17 cellular contexts compared by ENCODE assay signal in genomic region chr18:70503060-70503459, GRCh38.
DNase-seq lines count a peak whose midpoint lies in the region; ATAC-seq, FAIRE-seq and TF ChIP-seq lines count a peak whose summit lies in the region.
"Had no signal": no experiment of that assay in that cellular context is flagged by ENCODE, and none has a peak within 500 bp of the region (broad histone marks: within the 10 kb centered on the region; RNA-seq: fewer than 3 reads in every experiment).

No MANE protein-coding gene starts in this region.

- no peaks in the 10 kb centered on the region for H3K9me1 ChIP-seq in IMR-90 (ENCODE audit: insufficient read depth, low read length)
- H3K9me1 ChIP-seq in K562 (ENCODE audit: control insufficient read depth, insufficient read depth, low read length) = no peaks in the 10 kb centered on the region

- BruUV-seq in HepG2 (replicated peaks; lab: Mats Ljungman, UMichigan) (no TSS peak), IMR-90 (replicated peaks; lab: Mats Ljungman, UMichigan) (no TSS peak), K562 (replicated peaks; lab: Mats Ljungman, UMichigan) (no TSS peak)

- no peak overlapping the region for H2AFZ ChIP-seq in HepG2 (ENCODE audit: low read length)
- H2AFZ ChIP-seq in IMR-90 (replicated peaks; ENCODE audit: low read length, poor library complexity) = no peak overlapping the region
- no peak overlapping the region for H2AFZ ChIP-seq in K562 (ENCODE audit: low read depth, low read length)

- H3K4me2 ChIP-seq in HepG2 (ENCODE audit: low read depth, low read length) = no peak overlapping the region
- H3K4me2 ChIP-seq in IMR-90 (ENCODE audit: low read depth, low read length) = no peak overlapping the region
- no peak overlapping the region for H3K4me2 ChIP-seq in K562 (ENCODE audit: insufficient read depth, low read length)
- H3K4me2 ChIP-seq: KMS-11 had no signal

- no peak overlapping the region for H3K4ac ChIP-seq in IMR-90 (ENCODE audit: low read depth, low read length)

- CTCF ChIA-PET in HepG2 (lab: Yijun Ruan, JAX; ENCODE audit: low intra/inter-chr PET ratio, low total read pairs) (no interaction called here), IMR-90 (lab: Yijun Ruan, JAX) (no interaction called here), K562 (lab: Yijun Ruan, JAX; ENCODE audit: low intra/inter-chr PET ratio) (no interaction called here)

- no peak overlapping the region for H4K8ac ChIP-seq in IMR-90 (ENCODE audit: low read depth in 2 of 2, low read length in 2 of 2)

- DNase-seq in HepG2 (ENCODE audit: low spot score) (no peak), right lobe of liver (no peak), IMR-90 (no peak), K562 (ENCODE audit: extremely low read depth in 1 of 4, low spot score in 3 of 4) (no peak), NCI-H345 (lab: John Stamatoyannopoulos, UW) (no peak), GM03348 (ENCODE audit: low spot score) (no peak)
- DNase-seq in stimulated activated CD4-positive, alpha-beta T cell treated with anti-CD3 and anti-CD28 coated beads, Interleukin-1b, Interleukin-23, amount 100 ng/mL, for 48 hours = no peak
- DNase-seq: AML-193; CD4-positive, alpha-beta memory T cell; DMS79 treated with DMSO at 0.1 percent for 48 hours; GF-D8 had no signal

- H3K9ac ChIP-seq in HepG2 (ENCODE audit: insufficient read depth, low read depth, low read length) (no peak overlapping the region), IMR-90 (ENCODE audit: low read depth, low read length) (no peak overlapping the region), K562 (ENCODE audit: insufficient read depth in 1 of 2, low read depth in 2 of 2, low read length in 2 of 2) (no peak overlapping the region)
- H3K9ac ChIP-seq: KMS-11 had no signal

- in situ Hi-C loops in HepG2 (cut with HindIII; ENCODE audit: extremely low pct_ligation_motif_present, low pct_unique_long_range_greater_than_20kb) = no loop called here
- in situ Hi-C loops in IMR-90 (cut with MboI; ENCODE audit: low sequenced_read_pairs) = no loop called here
- in situ Hi-C loops in K562 (cut with MboI) = no loop called here

- H3K27ac ChIP-seq in HepG2 (ENCODE audit: extremely low read length, insufficient read depth, low read length) = no peak overlapping the region
- no peak overlapping the region for H3K27ac ChIP-seq in right lobe of liver
- no peak overlapping the region for H3K27ac ChIP-seq in IMR-90 (ENCODE audit: insufficient read depth, low read length)
- no peak overlapping the region for H3K27ac ChIP-seq in K562 (ENCODE audit: extremely low read depth, low read depth, low read length)
- H3K27ac ChIP-seq: C4-2B, KMS-11 had no signal

- FAIRE-seq in HepG2 (lab: Jason Lieb, UNC) (no peak), K562 (lab: Jason Lieb, UNC) (no peak)
- FAIRE-seq: GM12878, GM19239, HTR-8/SVneo had no signal

- no peak overlapping the region for H2BK20ac ChIP-seq in IMR-90 (ENCODE audit: low read depth, low read length)

- H4K20me1 ChIP-seq in HepG2 (ENCODE audit: insufficient read depth, low read length) = no peaks in the 10 kb centered on the region
- no peaks in the 10 kb centered on the region for H4K20me1 ChIP-seq in IMR-90 (ENCODE audit: insufficient read depth, low read length)
- no peaks in the 10 kb centered on the region for H4K20me1 ChIP-seq in K562 (replicated peaks; ENCODE audit: control insufficient read depth, insufficient read depth, low read length)

- no peak overlapping the region for H3K14ac ChIP-seq in IMR-90 (replicated peaks; ENCODE audit: low read depth, low read length)

- no peak overlapping the region for H4K5ac ChIP-seq in IMR-90 (ENCODE audit: low read depth, low read length)

- H3K36me3 ChIP-seq in HepG2 (replicated peaks in 1 of 2; ENCODE audit: control insufficient read depth in 1 of 2, insufficient read depth in 2 of 2, low read length in 2 of 2) = no peaks in the 10 kb centered on the region
- H3K36me3 ChIP-seq in right lobe of liver = no peaks in the 10 kb centered on the region
- H3K36me3 ChIP-seq in IMR-90 (ENCODE audit: control insufficient read depth, insufficient read depth, low read length) = no peaks in the 10 kb centered on the region
- no peaks in the 10 kb centered on the region for H3K36me3 ChIP-seq in K562 (ENCODE audit: control insufficient read depth, insufficient read depth, low read length)
- H3K36me3 ChIP-seq: HAP-1 had no signal

- POLR2A ChIA-PET in HepG2 (lab: Yijun Ruan, JAX) (no interaction called here), IMR-90 (lab: Charles Lee; ENCODE audit: unreplicated experiment) (no interaction called here), K562 (lab: Yijun Ruan, JAX) (no interaction called here)

- no peak overlapping the region for H4K91ac ChIP-seq in IMR-90 (ENCODE audit: insufficient read depth, low read depth, low read length)

- H3K18ac ChIP-seq in IMR-90 (ENCODE audit: low read depth, low read length) = no peak overlapping the region

- TF ChIP-seq POLR2A in HepG2 (IDR thresholded peaks at IDR 0.05; ENCODE audit: insufficient read depth in 1 of 2, low read depth in 2 of 2, low read length in 2 of 2) (no peak), right lobe of liver (IDR thresholded peaks at IDR 0.05) (no peak), IMR-90 (IDR thresholded peaks at IDR 0.05; ENCODE audit: low read depth, low read length) (no peak), K562 (conservative IDR thresholded peaks at IDR 0.05) (no peak)

- TF ChIP-seq EP300 in HepG2 (IDR thresholded peaks at IDR 0.05; ENCODE audit: low read depth in 2 of 2, low read length in 2 of 2) (no peak), HepG2 (CRISPR knock-in tag; IDR thresholded peaks at IDR 0.05; ENCODE audit: borderline replicate concordance) (no peak), K562 (IDR thresholded peaks at IDR 0.05; ENCODE audit: low read length) (no peak)

- no peaks in the 10 kb centered on the region; a peak in 1 of 5 replicates for H3K27me3 ChIP-seq in HepG2 (ENCODE audit: control insufficient read depth in 1 of 2, insufficient read depth in 2 of 2, low read length in 2 of 2)
- no peaks in the 10 kb centered on the region for H3K27me3 ChIP-seq in right lobe of liver
- H3K27me3 ChIP-seq in IMR-90 (ENCODE audit: control insufficient read depth, insufficient read depth, low read length) = no peaks in the 10 kb centered on the region; the same call in none of the 2 replicates
- no peaks in the 10 kb centered on the region for H3K27me3 ChIP-seq in K562 (ENCODE audit: control insufficient read depth in 2 of 2, insufficient read depth in 2 of 2, low read length in 2 of 2)

- TF ChIP-seq RAD21 in HepG2 (CRISPR knock-in tag; IDR thresholded peaks at IDR 0.05) (no peak), IMR-90 (IDR thresholded peaks at IDR 0.05; ENCODE audit: low read length) (no peak), K562 (CRISPR knock-in tag; conservative IDR thresholded peaks at IDR 0.05 in 1 of 2, IDR thresholded peaks at IDR 0.05 in 1 of 2) (no peak)

- H2AK5ac ChIP-seq in IMR-90 (ENCODE audit: low read depth, low read length) = no peak overlapping the region

- H3K4me1 ChIP-seq in HepG2 (ENCODE audit: insufficient read depth, low read length) (no peaks in the 10 kb centered on the region), right lobe of liver (no peaks in the 10 kb centered on the region), IMR-90 (ENCODE audit: control insufficient read depth, insufficient read depth, low read length) (no peaks in the 10 kb centered on the region), K562 (replicated peaks in 1 of 2; ENCODE audit: control insufficient read depth in 2 of 2, insufficient read depth in 2 of 2, low read length in 2 of 2) (peaks cover 0 to 7% of the 10 kb centered on the region in 2 experiments; a peak in 2 of 5 replicates)
- H3K4me1 ChIP-seq: HAP-1 had no signal

- no peak overlapping the region for H3K56ac ChIP-seq in IMR-90 (ENCODE audit: extremely low read depth, insufficient read depth, low read length)

- dilution Hi-C loops in IMR-90 (cut with HindIII; ENCODE audit: low sequenced_read_pairs, unreplicated experiment) = no loop called here

- TF ChIP-seq CTCF in HepG2 (CRISPR knock-in tag; IDR thresholded peaks at IDR 0.05) (no peak), right lobe of liver (IDR thresholded peaks at IDR 0.05) (no peak), IMR-90 (conservative IDR thresholded peaks at IDR 0.05; ENCODE audit: low read depth, low read length) (no peak), K562 (IDR thresholded peaks at IDR 0.05 in 2 of 3, conservative IDR thresholded peaks at IDR 0.05 in 1 of 3; ENCODE audit: insufficient read depth in 2 of 3, low read depth in 1 of 3, low read length in 3 of 3) (no peak)

- no peak overlapping the region for H2BK120ac ChIP-seq in IMR-90 (ENCODE audit: low read depth, low read length)

- H3K79me2 ChIP-seq in HepG2 (ENCODE audit: insufficient read depth, low read length) (no peaks in the 10 kb centered on the region), K562 (ENCODE audit: control insufficient read depth, insufficient read depth, low read length) (no peaks in the 10 kb centered on the region)

- no peak overlapping the region for H2BK15ac ChIP-seq in IMR-90 (ENCODE audit: low read depth, low read length)

- intact Hi-C loops in HepG2 (cut with micrococcal nuclease; ENCODE audit: unreplicated experiment) (no loop called here), right lobe of liver (cut with DNase I) (no loop called here), IMR-90 (cut with micrococcal nuclease) (no loop called here), K562 (cut with micrococcal nuclease) (no loop called here)

- 0% methylated on average over 1 of the region's 1 CpG for WGBS in HepG2 (ENCODE audit: low lambda C conversion rate)
- 76% methylated on average over 1 of the region's 1 CpG for whole genome bisulfite sequencing in right lobe of liver (ENCODE audit: insufficient coverage, low coverage, low lambda C conversion rate, missing lambda C conversion rate)
- no CpG with 5 or more reads among the region's 1 CpG for WGBS in IMR-90 (ENCODE audit: extremely low coverage in 2 of 2, insufficient read length in 1 of 2), 2 experiments
- WGBS in K562 (ENCODE audit: insufficient coverage, low coverage, missing lambda C conversion rate) = 0% methylated on average over 1 of the region's 1 CpG

- H3K79me1 ChIP-seq in IMR-90 (ENCODE audit: low read depth in 1 of 2, low read length in 2 of 2) = no peaks in the 10 kb centered on the region

- no peak overlapping the region for H3K23ac ChIP-seq in IMR-90 (ENCODE audit: low read depth, low read length)

- H3K9me3 ChIP-seq in HepG2 (ENCODE audit: low read length) = no peaks in the 10 kb centered on the region
- no peaks in the 10 kb centered on the region for H3K9me3 ChIP-seq in right lobe of liver
- H3K9me3 ChIP-seq in IMR-90 (ENCODE audit: control insufficient read depth, insufficient read depth, low read length) = no peaks in the 10 kb centered on the region
- H3K9me3 ChIP-seq in K562 (replicated peaks; ENCODE audit: control insufficient read depth, insufficient read depth, low read depth, low read length) = no peaks in the 10 kb centered on the region
- H3K9me3 ChIP-seq: HAP-1 had no signal

- H2AK9ac ChIP-seq in IMR-90 (replicated peaks; ENCODE audit: low read depth, low read length, poor library complexity) = no peak overlapping the region

- ATAC-seq in HepG2 = no peak
- ATAC-seq in right lobe of liver = no peak
- no peak for ATAC-seq in IMR-90 (ENCODE audit: low read depth)
- ATAC-seq in K562 = no peak
- ATAC-seq: GM12878 had no signal

- H2BK5ac ChIP-seq in IMR-90 (ENCODE audit: low read depth, low read length, poor library complexity, severe bottlenecking) = no peak overlapping the region

- no peak overlapping the region for H3K4me3 ChIP-seq in HepG2 (replicated peaks in 1 of 3; ENCODE audit: insufficient read depth in 1 of 3, low read depth in 2 of 3, low read length in 3 of 3)
- H3K4me3 ChIP-seq in right lobe of liver = no peak overlapping the region
- no peak overlapping the region for H3K4me3 ChIP-seq in IMR-90 (ENCODE audit: insufficient read depth, low read depth, low read length)
- no peak overlapping the region for H3K4me3 ChIP-seq in K562
- H3K4me3 ChIP-seq: GM12878, HAP-1 had no signal

Comparison
In these comparisons a context has a peak if more than half of its experiments do, and no peak if none do; other contexts are left out.
1. Of the 241 proteins assayed by ChIP-seq in both HepG2 and K562: peak only in HepG2: none; only in K562: MAFG; in both: MAFF and MAFK; in neither: 238.